In genomic region chr14:104359301-104359968, GRCh38 we compare ENCODE assay signal across 18 cellular contexts.
DNase-seq lines count a peak whose midpoint lies in the region; ATAC-seq and TF ChIP-seq lines count a peak whose summit lies in the region.
"Had no signal": no experiment of that assay in that cellular context is flagged by ENCODE, and none has a peak within 500 bp of the region (broad histone marks: within the 10 kb centered on the region; RNA-seq: fewer than 3 reads in every experiment).

No MANE protein-coding gene starts in this region.

- H3K27me3 ChIP-seq in right atrium auricular region (no peaks in the 10 kb centered on the region), suprapubic skin (peaks cover 33% of the 10 kb centered on the region), brain microvascular endothelial cell (replicated peaks) (no peaks in the 10 kb centered on the region)

- H3K4me3 ChIP-seq in right atrium auricular region, result no peak overlapping the region
- H3K4me3 ChIP-seq in suprapubic skin, result no peak overlapping the region
- no peak overlapping the region for H3K4me3 ChIP-seq in brain microvascular endothelial cell (ENCODE audit: low read depth, low read length)

- TF ChIP-seq EP300 in suprapubic skin (IDR thresholded peaks at IDR 0.05), result no peak

- intact Hi-C loops in Right ventricle myocardium superior (cut with DNase I), result no loop called here

- TF ChIP-seq CTCF in right atrium auricular region (IDR thresholded peaks at IDR 0.05), result no peak
- TF ChIP-seq CTCF in suprapubic skin (IDR thresholded peaks at IDR 0.05), result no peak
- TF ChIP-seq CTCF in brain microvascular endothelial cell (IDR thresholded peaks at IDR 0.05; ENCODE audit: low read depth, low read length, missing control alignments), result no peak

- H3K4me1 ChIP-seq in right atrium auricular region, result no peaks in the 10 kb centered on the region
- H3K4me1 ChIP-seq in suprapubic skin, result no peaks in the 10 kb centered on the region

- WGBS in suprapubic skin, result 74% methylated on average over 9 of the region's 14 CpGs

- H3K9me3 ChIP-seq in right atrium auricular region (no peaks in the 10 kb centered on the region), suprapubic skin (no peaks in the 10 kb centered on the region)

- no peak for TF ChIP-seq POLR2A in suprapubic skin (IDR thresholded peaks at IDR 0.05)

- in situ Hi-C loops in brain microvascular endothelial cell (cut with HindIII; ENCODE audit: low pct_ligation_motif_present, low sequenced_read_pairs), result no loop called here

- H3K27ac ChIP-seq in right atrium auricular region (no peak overlapping the region), suprapubic skin (no peak overlapping the region), brain microvascular endothelial cell (no peak overlapping the region)

- ATAC-seq in Right ventricle myocardium superior (ENCODE audit: poor library complexity), result no peak
- ATAC-seq: CD8-positive, alpha-beta T cell; HCT116 had no signal

- H3K36me3 ChIP-seq in right atrium auricular region (no peaks in the 10 kb centered on the region), suprapubic skin (no peaks in the 10 kb centered on the region), brain microvascular endothelial cell (replicated peaks) (no peaks in the 10 kb centered on the region)

- peak; percentile 13 for DNase-seq in activated CD8-positive, alpha-beta memory T cell treated with anti-CD3 and anti-CD28 coated beads, Interleukin-2, amount 50 U/mL, for 4 hours
- no peak for DNase-seq in activated CD8-positive, alpha-beta memory T cell treated with anti-CD3 and anti-CD28 coated beads, Interleukin-2, amount 50 U/mL, for 48 hours
- peak; percentile 18 for DNase-seq in Right ventricle myocardium superior
- no peak for DNase-seq in right atrium auricular region (ENCODE audit: low spot score)
- DNase-seq in islet precursor cell, result peak; percentile 47
- DNase-seq in suprapubic skin (ENCODE audit: low spot score in 2 of 2), result peak; percentile 52 to 76
- DNase-seq in GM03348 (ENCODE audit: low spot score), result no peak
- DNase-seq in brain microvascular endothelial cell, result no peak
- DNase-seq: 8988T; CD8-positive, alpha-beta T cell; DMS79; KG1; NCI-H1436; NCI-H2081; NCI-H748 treated with DMSO at 0.1 percent for 48 hours; OCI-M1; RPMI8226 had no signal

Comparison
In these comparisons a context has a peak if more than half of its experiments do, and no peak if none do; other contexts are left out.
1. DNase-seq: peak in activated CD8-positive, alpha-beta memory T cell treated with anti-CD3 and anti-CD28 coated beads, Interleukin-2, amount 50 U/mL, for 4 hours (single experiment), Right ventricle myocardium superior (single experiment), islet precursor cell (single experiment) and suprapubic skin (2 of 2); none in activated CD8-positive, alpha-beta memory T cell treated with anti-CD3 and anti-CD28 coated beads, Interleukin-2, amount 50 U/mL, for 48 hours (single experiment), right atrium auricular region (single experiment), GM03348 (single experiment) and brain microvascular endothelial cell (single experiment).